Comparison of ENCODE assay signal across 9 cellular contexts in genomic region chr5:62538017-62538942, GRCh38. TPM values are rescaled to one million over a fixed set of nuclear protein-coding genes. Genes with fewer than 3 reads are reported as not detected.
DNase-seq lines count a peak whose midpoint lies in the region; ATAC-seq, FAIRE-seq and TF ChIP-seq lines count a peak whose summit lies in the region.
"Had no signal": no experiment of that assay in that cellular context is flagged by ENCODE, and none has a peak within 500 bp of the region (broad histone marks: within the 10 kb centered on the region; RNA-seq: fewer than 3 reads in every experiment).

No MANE protein-coding gene starts in this region.

- no peaks in the 10 kb centered on the region for H3K4me1 ChIP-seq in adipocyte (ENCODE audit: control insufficient read depth, insufficient read depth, low read length)
- no peaks in the 10 kb centered on the region for H3K4me1 ChIP-seq in mesodermal cell (ENCODE audit: control insufficient read depth, insufficient read depth, low read length, poor library complexity, severe bottlenecking)
- H3K4me1 ChIP-seq in stomach: no peaks in the 10 kb centered on the region
- H3K4me1 ChIP-seq in esophagus squamous epithelium: no peaks in the 10 kb centered on the region
- H3K4me1 ChIP-seq: SJCRH30 had no signal

- WGBS in mesodermal cell (ENCODE audit: insufficient coverage in 2 of 2), 2 experiments: 83 to 96% methylated on average over 6 to 8 of the region's 9 CpGs
- 79 to 83% (median 81%) methylated on average over 9 of the region's 9 CpGs for WGBS in stomach, 5 donors
- WGBS in esophagus squamous epithelium, 2 donors: 77 to 81% methylated on average over 9 of the region's 9 CpGs

- TF ChIP-seq CTCF in stomach (IDR thresholded peaks at IDR 0.05): no peak
- no peak for TF ChIP-seq CTCF in esophagus squamous epithelium (IDR thresholded peaks at IDR 0.05)

- DNase-seq in adipocyte (ENCODE audit: low read depth) (peak; percentile 51), HT-29 (ENCODE audit: low spot score) (no peak), stomach (no peak), GM19239 (ENCODE audit: insufficient read length, low spot score) (no peak), esophagus squamous epithelium (lab: John Stamatoyannopoulos, UW) (no peak)
- DNase-seq: SJCRH30 had no signal

- no peak for FAIRE-seq in GM19239 (lab: Jason Lieb, UNC)

- H3K9ac ChIP-seq in adipocyte (ENCODE audit: low read length): no peak overlapping the region

- TF ChIP-seq EP300 in stomach (IDR thresholded peaks at IDR 0.05): no peak

- no peaks in the 10 kb centered on the region for H3K9me3 ChIP-seq in adipocyte (ENCODE audit: control insufficient read depth, low read length)
- no peaks in the 10 kb centered on the region for H3K9me3 ChIP-seq in mesodermal cell (ENCODE audit: control insufficient read depth, low read length)
- H3K9me3 ChIP-seq in stomach: no peaks in the 10 kb centered on the region
- H3K9me3 ChIP-seq in esophagus squamous epithelium: no peaks in the 10 kb centered on the region
- H3K9me3 ChIP-seq: SJCRH30 had no signal

- ATAC-seq in GM18858 (IDR thresholded peaks at IDR 0.05; ENCODE audit: unreplicated experiment): peak; percentile 70
- peak; percentile 65 for ATAC-seq in HG03159 (IDR thresholded peaks at IDR 0.05; ENCODE audit: unreplicated experiment)

- intact Hi-C loops in stomach (cut with DNase I; ENCODE audit: low total_unique reads) (no loop called here), esophagus squamous epithelium (cut with DNase I) (no loop called here)

- peaks cover 6% of the 10 kb centered on the region for H3K36me3 ChIP-seq in adipocyte (ENCODE audit: control insufficient read depth, insufficient read depth, low read length, severe bottlenecking)
- H3K36me3 ChIP-seq in mesodermal cell (ENCODE audit: control insufficient read depth, insufficient read depth, low read length): peaks cover 32% of the 10 kb centered on the region
- H3K36me3 ChIP-seq in stomach: peaks cover 5 to 39% (median 21%) of the 10 kb centered on the region in 4 donors
- H3K36me3 ChIP-seq in esophagus squamous epithelium: peaks cover 0 to 35% (median 0%) of the 10 kb centered on the region in 3 donors

- no peak for TF ChIP-seq POLR2A in stomach (IDR thresholded peaks at IDR 0.05)
- TF ChIP-seq POLR2A in esophagus squamous epithelium (IDR thresholded peaks at IDR 0.05): no peak

- H3K27me3 ChIP-seq in adipocyte (replicated peaks; ENCODE audit: control insufficient read depth, insufficient read depth, low read length) (no peaks in the 10 kb centered on the region), stomach (no peaks in the 10 kb centered on the region), esophagus squamous epithelium (no peaks in the 10 kb centered on the region)
- H3K27me3 ChIP-seq: SJCRH30 had no signal

- H3K27ac ChIP-seq in mesodermal cell (ENCODE audit: low read depth, low read length, severe bottlenecking) (peak overlapping the region; percentile 16), stomach (peak overlapping the region in 2 of 5 donors; percentile 11 to 24), esophagus squamous epithelium (no peak overlapping the region)
- H3K27ac ChIP-seq: SJCRH30 had no signal

- H3K4me3 ChIP-seq in adipocyte (ENCODE audit: low read length) (no peak overlapping the region), mesodermal cell (ENCODE audit: extremely low read depth, insufficient read depth, low read length, poor library complexity, severe bottlenecking) (no peak overlapping the region), stomach (no peak overlapping the region), esophagus squamous epithelium (no peak overlapping the region)
- H3K4me3 ChIP-seq: SJCRH30 had no signal

RNA-seq across cellular contexts. Expression of gene LRRC70, which starts 40.3 kb away (rescaled TPM):
- polyA plus RNA-seq in mesodermal cell (2013, experiment 1 of 2): 4.3 TPM
- polyA plus RNA-seq in mesodermal cell (2013, experiment 2 of 2): 3.4 TPM
- total RNA-seq in HT-29 (2014; rRNA removed; shearing (Covaris generic)): 0.33 and 0.50 TPM in 2 replicates
- total RNA-seq in stomach: 10 to 100 TPM in 2 of 5 donors, 1 to 10 TPM in 1, not detected in 2; 7.7 to 22.8 (median 13.4) TPM
- polyA plus RNA-seq in stomach: 1 to 10 TPM in 2 of 3 donors, under 1 TPM in 1; 0.68 to 2.9 (median 2.3) TPM
- total RNA-seq in esophagus squamous epithelium: 1 to 10 TPM in 2 of 4 donors, under 1 TPM in 2; 0.49 to 3.6 (median 1.3) TPM
